21 cellular contexts compared by ENCODE assay signal in the genomic region with DNA sequence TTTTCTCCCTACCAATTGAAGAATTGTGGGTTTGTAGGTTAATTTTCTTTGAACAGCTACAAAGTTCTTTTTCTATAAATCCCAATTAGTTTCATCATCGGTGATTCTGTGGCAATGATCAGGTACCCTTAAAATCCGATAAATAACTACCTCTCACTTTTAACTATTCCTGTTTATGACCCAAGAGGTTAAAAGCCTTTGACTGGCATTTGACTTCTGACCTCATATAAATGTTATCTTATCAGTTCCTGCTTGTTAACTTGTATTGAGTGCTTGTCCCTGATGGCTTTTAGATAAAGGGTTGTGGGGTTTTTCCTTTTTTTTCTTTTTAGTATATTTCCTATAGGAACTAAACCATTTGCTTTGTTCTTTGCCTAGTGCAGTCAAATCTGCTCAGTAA.
A peak's percentile ranks its signal among the peaks of the same experiment; 100 is the strongest.
DNase-seq lines count a peak whose midpoint lies in the region; ATAC-seq, FAIRE-seq and TF ChIP-seq lines count a peak whose summit lies in the region.
"Had no signal": no experiment of that assay in that cellular context is flagged by ENCODE, and none has a peak within 500 bp of the region (broad histone marks: within the 10 kb centered on the region; RNA-seq: fewer than 3 reads in every experiment).

No MANE protein-coding gene starts in this region.

- no peak overlapping the region for H3K18ac ChIP-seq in mesendoderm (ENCODE audit: low read length)

- TF ChIP-seq EP300 in HepG2 (IDR thresholded peaks at IDR 0.05; ENCODE audit: low read depth in 2 of 2, low read length in 2 of 2) (no peak), HepG2 (CRISPR knock-in tag; IDR thresholded peaks at IDR 0.05; ENCODE audit: borderline replicate concordance) (no peak)

- in situ Hi-C loops in HepG2 (cut with HindIII; ENCODE audit: extremely low pct_ligation_motif_present, low pct_unique_long_range_greater_than_20kb) = no loop called here

- no peaks in the 10 kb centered on the region for H3K79me1 ChIP-seq in mesendoderm (ENCODE audit: low read length)

- no peak overlapping the region for H3K27ac ChIP-seq in HepG2 (ENCODE audit: extremely low read length, insufficient read depth, low read length)
- no peak overlapping the region for H3K27ac ChIP-seq in right lobe of liver
- no peak overlapping the region for H3K27ac ChIP-seq in mesendoderm (ENCODE audit: low read depth, low read length)
- H3K27ac ChIP-seq: 22Rv1, C4-2B had no signal

- H2AFZ ChIP-seq in HepG2 (ENCODE audit: low read length) = no peak overlapping the region

- H3K56ac ChIP-seq in mesendoderm (ENCODE audit: low read length) = no peak overlapping the region

- no peaks in the 10 kb centered on the region for H3K27me3 Mint-ChIP-seq in MCF 10A (ENCODE audit: insufficient read depth, unreplicated experiment)

- H3K4me3 ChIP-seq in HepG2 (replicated peaks in 1 of 3; ENCODE audit: insufficient read depth in 1 of 3, low read depth in 2 of 3, low read length in 3 of 3) = no peak overlapping the region
- H3K4me3 ChIP-seq in right lobe of liver = no peak overlapping the region
- H3K4me3 ChIP-seq in mesendoderm (ENCODE audit: low read length) = no peak overlapping the region

- H3K79me2 ChIP-seq in HepG2 (ENCODE audit: insufficient read depth, low read length) (no peaks in the 10 kb centered on the region), mesendoderm (ENCODE audit: control insufficient read depth, insufficient read depth, low read length) (no peaks in the 10 kb centered on the region)

- no peaks in the 10 kb centered on the region for H3K4me1 ChIP-seq in HepG2 (ENCODE audit: insufficient read depth, low read length)
- no peaks in the 10 kb centered on the region for H3K4me1 ChIP-seq in right lobe of liver
- peaks cover 36% of the 10 kb centered on the region for H3K4me1 ChIP-seq in mesendoderm (ENCODE audit: control insufficient read depth, low read depth, low read length)

- no peak overlapping the region for H2BK15ac ChIP-seq in mesendoderm (replicated peaks; ENCODE audit: low read depth)

- CTCF ChIA-PET in HepG2 (lab: Yijun Ruan, JAX; ENCODE audit: low intra/inter-chr PET ratio, low total read pairs) (no interaction called here), MCF 10A (lab: Yijun Ruan, JAX) (no interaction called here)

- H3K27ac Mint-ChIP-seq in MCF 10A (ENCODE audit: low read depth, unreplicated experiment) = no peak overlapping the region

- no peak overlapping the region for H2BK5ac ChIP-seq in mesendoderm (ENCODE audit: low read length)

- intact Hi-C loops in HepG2 (cut with micrococcal nuclease; ENCODE audit: unreplicated experiment) = no loop called here
- intact Hi-C loops in right lobe of liver (cut with DNase I) = no loop called here
- intact Hi-C loops in MCF 10A (cut with micrococcal nuclease) = no loop called here

- no peak overlapping the region for H3K9ac ChIP-seq in HepG2 (ENCODE audit: insufficient read depth, low read depth, low read length)
- no peak overlapping the region for H3K9ac ChIP-seq in mesendoderm (ENCODE audit: low read length)

- H3K4me2 ChIP-seq in HepG2 (ENCODE audit: low read depth, low read length) = no peak overlapping the region
- no peak overlapping the region for H3K4me2 ChIP-seq in mesendoderm (ENCODE audit: low read length)

- H3K4me1 Mint-ChIP-seq in MCF 10A (ENCODE audit: insufficient read depth, unreplicated experiment) = no peaks in the 10 kb centered on the region

- BruUV-seq in HepG2 (replicated peaks; lab: Mats Ljungman, UMichigan) = no TSS peak
- BruUV-seq in MCF 10A (replicated peaks; lab: Mats Ljungman, UMichigan) = no TSS peak

- H4K20me1 ChIP-seq in HepG2 (ENCODE audit: insufficient read depth, low read length) = no peaks in the 10 kb centered on the region

- POLR2A ChIA-PET in HepG2 (lab: Yijun Ruan, JAX) = no interaction called here
- POLR2A ChIA-PET in MCF 10A (lab: Yijun Ruan, JAX) = no interaction called here

- H3K36me3 Mint-ChIP-seq in MCF 10A (ENCODE audit: insufficient read depth, unreplicated experiment) = no peaks in the 10 kb centered on the region

- no peak overlapping the region for H3K23ac ChIP-seq in mesendoderm (ENCODE audit: low read length)

- H3K27me3 ChIP-seq in HepG2 (ENCODE audit: control insufficient read depth in 1 of 2, insufficient read depth in 2 of 2, low read length in 2 of 2) (no peaks in the 10 kb centered on the region), right lobe of liver (no peaks in the 10 kb centered on the region), mesendoderm (ENCODE audit: insufficient read depth, low read length, poor library complexity) (peaks cover 2% of the 10 kb centered on the region)

- no peaks in the 10 kb centered on the region for H3K9me3 Mint-ChIP-seq in MCF 10A (ENCODE audit: unreplicated experiment)

- H4K8ac ChIP-seq in mesendoderm (ENCODE audit: low read depth, low read length) = no peak overlapping the region

- H3K4me3 Mint-ChIP-seq in MCF 10A (ENCODE audit: unreplicated experiment) = no peak overlapping the region

- H3K36me3 ChIP-seq in HepG2 (replicated peaks in 1 of 2; ENCODE audit: control insufficient read depth in 1 of 2, insufficient read depth in 2 of 2, low read length in 2 of 2) = no peaks in the 10 kb centered on the region
- H3K36me3 ChIP-seq in right lobe of liver = no peaks in the 10 kb centered on the region
- H3K36me3 ChIP-seq in mesendoderm (ENCODE audit: control insufficient read depth, insufficient read depth, low read length) = no peaks in the 10 kb centered on the region

- TF ChIP-seq POLR2A in HepG2 (IDR thresholded peaks at IDR 0.05; ENCODE audit: insufficient read depth in 1 of 2, low read depth in 2 of 2, low read length in 2 of 2) (no peak), right lobe of liver (IDR thresholded peaks at IDR 0.05) (no peak)

- H2AK5ac ChIP-seq in mesendoderm (ENCODE audit: low read length) = no peak overlapping the region

- DNase-seq in HepG2 (ENCODE audit: low spot score) (no peak), right lobe of liver (no peak), cerebellar cortex (ENCODE audit: low spot score) (peak; percentile 53), mesendoderm (peak; percentile 79), NCI-H345 treated with DMSO at 0.1 percent for 48 hours (lab: John Stamatoyannopoulos, UW; ENCODE audit: unreplicated experiment) (no peak), MCF 10A (ENCODE audit: unreplicated experiment) (no peak)
- DNase-seq: AML-193, DMS79, IMR-90, NCI-H1105 treated with DMSO at 0.1 percent for 48 hours, NCI-H1694, NCI-H2081 treated with DMSO at 0.1 percent for 48 hours, NCI-H510A, NCI-H774, OCI-M1, Right ventricle myocardium superior had no signal

- no peak for FAIRE-seq in HepG2 (lab: Jason Lieb, UNC)
- FAIRE-seq: H54 had no signal

- TF ChIP-seq CTCF in HepG2 (CRISPR knock-in tag; IDR thresholded peaks at IDR 0.05) (no peak), right lobe of liver (IDR thresholded peaks at IDR 0.05) (no peak), MCF 10A (IDR thresholded peaks at IDR 0.05; ENCODE audit: unreplicated experiment) (no peak)

- no peak for ATAC-seq in HepG2
- no peak for ATAC-seq in right lobe of liver
- ATAC-seq in GM19395 (IDR thresholded peaks at IDR 0.05; ENCODE audit: unreplicated experiment) = no peak
- ATAC-seq in activated CD4-positive, CD25-positive, alpha-beta regulatory T cell treated with anti-CD3 and anti-CD28 coated beads, Interleukin-2, amount 50 U/mL, for 24 hours = no peak

- WGBS in HepG2 (ENCODE audit: low lambda C conversion rate) = 0% methylated on average over 2 of the region's 2 CpGs
- 31% methylated on average over 2 of the region's 2 CpGs for WGBS in right lobe of liver (ENCODE audit: insufficient coverage, low coverage, low lambda C conversion rate, missing lambda C conversion rate)
- WGBS in mesendoderm (ENCODE audit: extremely low coverage, insufficient coverage, low lambda C conversion rate) = no CpG with 5 or more reads among the region's 2 CpGs

- no peak overlapping the region for H3K4ac ChIP-seq in mesendoderm (ENCODE audit: low read depth, low read length)

- TF ChIP-seq RAD21 in HepG2 (CRISPR knock-in tag; IDR thresholded peaks at IDR 0.05) = no peak

- H4K5ac ChIP-seq in mesendoderm (ENCODE audit: low read length) = no peak overlapping the region

- H2BK120ac ChIP-seq in mesendoderm (ENCODE audit: low read depth, low read length) = no peak overlapping the region

- no peaks in the 10 kb centered on the region for H3K9me3 ChIP-seq in HepG2 (ENCODE audit: low read length)
- H3K9me3 ChIP-seq in right lobe of liver = no peaks in the 10 kb centered on the region

TF ChIP-seq in HepG2, 621 proteins besides CTCF, POLR2A, EP300 and RAD21 (continues in another document):
- TF ChIP-seq, protein P1, sequence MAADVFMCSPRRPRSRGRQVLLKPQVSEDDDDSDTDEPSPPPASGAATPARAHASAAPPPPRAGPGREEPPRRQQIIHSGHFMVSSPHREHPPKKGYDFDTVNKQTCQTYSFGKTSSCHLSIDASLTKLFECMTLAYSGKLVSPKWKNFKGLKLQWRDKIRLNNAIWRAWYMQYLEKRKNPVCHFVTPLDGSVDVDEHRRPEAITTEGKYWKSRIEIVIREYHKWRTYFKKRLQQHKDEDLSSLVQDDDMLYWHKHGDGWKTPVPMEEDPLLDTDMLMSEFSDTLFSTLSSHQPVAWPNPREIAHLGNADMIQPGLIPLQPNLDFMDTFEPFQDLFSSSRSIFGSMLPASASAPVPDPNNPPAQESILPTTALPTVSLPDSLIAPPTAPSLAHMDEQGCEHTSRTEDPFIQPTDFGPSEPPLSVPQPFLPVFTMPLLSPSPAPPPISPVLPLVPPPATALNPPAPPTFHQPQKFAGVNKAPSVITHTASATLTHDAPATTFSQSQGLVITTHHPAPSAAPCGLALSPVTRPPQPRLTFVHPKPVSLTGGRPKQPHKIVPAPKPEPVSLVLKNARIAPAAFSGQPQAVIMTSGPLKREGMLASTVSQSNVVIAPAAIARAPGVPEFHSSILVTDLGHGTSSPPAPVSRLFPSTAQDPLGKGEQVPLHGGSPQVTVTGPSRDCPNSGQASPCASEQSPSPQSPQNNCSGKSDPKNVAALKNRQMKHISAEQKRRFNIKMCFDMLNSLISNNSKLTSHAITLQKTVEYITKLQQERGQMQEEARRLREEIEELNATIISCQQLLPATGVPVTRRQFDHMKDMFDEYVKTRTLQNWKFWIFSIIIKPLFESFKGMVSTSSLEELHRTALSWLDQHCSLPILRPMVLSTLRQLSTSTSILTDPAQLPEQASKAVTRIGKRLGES (CRISPR knock-in tag; IDR thresholded peaks at IDR 0.05; ENCODE audit: borderline replicate concordance) = no peak
- TF ChIP-seq, protein P2, sequence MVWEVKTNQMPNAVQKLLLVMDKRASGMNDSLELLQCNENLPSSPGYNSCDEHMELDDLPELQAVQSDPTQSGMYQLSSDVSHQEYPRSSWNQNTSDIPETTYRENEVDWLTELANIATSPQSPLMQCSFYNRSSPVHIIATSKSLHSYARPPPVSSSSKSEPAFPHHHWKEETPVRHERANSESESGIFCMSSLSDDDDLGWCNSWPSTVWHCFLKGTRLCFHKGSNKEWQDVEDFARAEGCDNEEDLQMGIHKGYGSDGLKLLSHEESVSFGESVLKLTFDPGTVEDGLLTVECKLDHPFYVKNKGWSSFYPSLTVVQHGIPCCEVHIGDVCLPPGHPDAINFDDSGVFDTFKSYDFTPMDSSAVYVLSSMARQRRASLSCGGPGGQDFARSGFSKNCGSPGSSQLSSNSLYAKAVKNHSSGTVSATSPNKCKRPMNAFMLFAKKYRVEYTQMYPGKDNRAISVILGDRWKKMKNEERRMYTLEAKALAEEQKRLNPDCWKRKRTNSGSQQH (CRISPR knock-in tag; IDR thresholded peaks at IDR 0.05; ENCODE audit: low read depth) = no peak
- peak; percentile 74 for TF ChIP-seq NR2F6 (IDR thresholded peaks at IDR 0.05)
- TF ChIP-seq NR2F6 (CRISPR knock-in tag; IDR thresholded peaks at IDR 0.05) = no peak

Comparison
In these comparisons a context has a peak if more than half of its experiments do, and no peak if none do; other contexts are left out.
1. DNase-seq: peak in cerebellar cortex (single experiment) and mesendoderm (single experiment); none in HepG2 (single experiment), right lobe of liver (0 of 3), NCI-H345 treated with DMSO at 0.1 percent for 48 hours (single experiment) and MCF 10A (single experiment).